ENCODE assay signal across 29 cellular contexts in genomic region chr1:207291723-207292122, GRCh38.
"Had no signal": no experiment of that assay in that cellular context is flagged by ENCODE, and none has a peak within 500 bp of the region (broad histone marks: within the 10 kb centered on the region; RNA-seq: fewer than 3 reads in every experiment).

No MANE protein-coding gene starts in this region.

- H3K4me1 Mint-ChIP-seq: stimulated activated effector memory CD8-positive, alpha-beta T cell treated with anti-CD3 and anti-CD28 coated beads, Interleukin-12 subunit alpha, Interleukin-12 subunit beta, amount 100 ng/mL, for 72 hours; stimulated activated memory B cell treated with anti-CD40 and anti-IgM and Interleukin-4, amounts not matched to agents 10 μg/mL and 1 μg/mL and 100 μg/mL, for 72 hours had no signal

- ATAC-seq: stimulated activated effector memory CD8-positive, alpha-beta T cell treated with anti-CD3 and anti-CD28 coated beads, Interleukin-12 subunit alpha, Interleukin-12 subunit beta, amount 100 ng/mL, for 72 hours; stimulated activated memory B cell treated with anti-CD40 and anti-IgM and Interleukin-4, amounts not matched to agents 10 μg/mL and 1 μg/mL and 100 μg/mL, for 72 hours; stimulated activated naive B cell treated with anti-CD40 and anti-IgM and Interleukin-4, amounts not matched to agents 10 μg/mL and 1 μg/mL and 100 μg/mL, for 72 hours; stimulated activated naive CD8-positive, alpha-beta T cell treated with anti-CD3 and anti-CD28 coated beads, Interleukin-15, amount 100 ng/mL, for 72 hours; stimulated activated naive CD8-positive, alpha-beta T cell treated with anti-CD3 and anti-CD28 coated beads, Interleukin-15, Interleukin-2, amounts not matched to agents 100 U/mL and 50 U/mL, for 24 hours; upper lobe of right lung had no signal

- H3K9me3 ChIP-seq: suprapubic skin, testis, thoracic aorta, thyroid gland, tibial artery, transverse colon, upper lobe of left lung, upper lobe of right lung, uterus, vagina had no signal

- H3K36me3 ChIP-seq: stomach, suprapubic skin, thoracic aorta, thyroid gland, tibial artery, tibial nerve, transverse colon, upper lobe of left lung, upper lobe of right lung, uterus, vagina had no signal

- H3K4me3 ChIP-seq: stomach, suprapubic skin, testis, thoracic aorta, thyroid gland, tibial artery, tibial nerve, transverse colon, upper lobe of left lung, upper lobe of right lung, uterus, vagina had no signal

- DNase-seq: stimulated activated CD4-positive, alpha-beta T cell treated with anti-CD3 and anti-CD28 coated beads, Interleukin-2, amount 100 ng/mL, for 48 hours; stimulated activated CD4-positive, alpha-beta T cell treated with anti-CD3 and anti-CD28 coated beads, Interleukin-4, amount 100 ng/mL, for 1 hour; stimulated activated CD4-positive, alpha-beta T cell treated with anti-CD3 and anti-CD28 coated beads, Interleukin-4, amount 100 ng/mL, for 24 hours; stimulated activated CD4-positive, alpha-beta T cell treated with anti-CD3 and anti-CD28 coated beads, Interleukin-4, amount 100 ng/mL, for 4 hours; stimulated activated CD8-positive, alpha-beta memory T cell treated with anti-CD3 and anti-CD28 coated beads, Interleukin-4, amount 100 ng/mL, for 48 hours; stimulated activated naive B cell treated with anti-CD40 and anti-IgM and Interleukin-4, amounts not matched to agents 10 μg/mL and 1 μg/mL and 100 μg/mL, for 72 hours; stimulated activated naive CD4-positive, alpha-beta T cell; stimulated activated naive CD4-positive, alpha-beta T cell treated with Interleukin-2 at 50 U/mL for 16 hours; stimulated activated naive CD8-positive, alpha-beta T cell treated with anti-CD3 and anti-CD28 coated beads, Interleukin-15, amount 100 ng/mL, for 72 hours; stimulated activated naive CD8-positive, alpha-beta T cell treated with anti-CD3 and anti-CD28 coated beads, Interleukin-15, Interleukin-2, amounts not matched to agents 100 U/mL and 50 U/mL, for 24 hours; stomach; substantia nigra; testis; thyroid gland; tibial artery; transverse colon; trophoblast cell; upper lobe of left lung; upper lobe of right lung; uterus had no signal

- FAIRE-seq: urothelium cell line had no signal

- H3K36me3 Mint-ChIP-seq: stimulated activated effector memory CD8-positive, alpha-beta T cell treated with anti-CD3 and anti-CD28 coated beads, Interleukin-12 subunit alpha, Interleukin-12 subunit beta, amount 100 ng/mL, for 72 hours; type B pancreatic cell had no signal

- H3K4me1 ChIP-seq: stomach, testis, upper lobe of left lung, upper lobe of right lung, uterus had no signal

- H3K27ac ChIP-seq: stomach, suprapubic skin, testis, thoracic aorta, thyroid gland, tibial artery, tibial nerve, transverse colon, upper lobe of left lung, upper lobe of right lung, uterus, vagina had no signal

- H3K4me3 Mint-ChIP-seq: stimulated activated effector memory CD8-positive, alpha-beta T cell treated with anti-CD3 and anti-CD28 coated beads, Interleukin-12 subunit alpha, Interleukin-12 subunit beta, amount 100 ng/mL, for 72 hours; stimulated activated memory B cell treated with anti-CD40 and anti-IgM and Interleukin-4, amounts not matched to agents 10 μg/mL and 1 μg/mL and 100 μg/mL, for 72 hours; stimulated activated naive B cell treated with anti-CD40 and anti-IgM and Interleukin-4, amounts not matched to agents 10 μg/mL and 1 μg/mL and 100 μg/mL, for 72 hours; stimulated activated naive CD8-positive, alpha-beta T cell treated with anti-CD3 and anti-CD28 coated beads, Interleukin-15, amount 100 ng/mL, for 72 hours; stimulated activated naive CD8-positive, alpha-beta T cell treated with anti-CD3 and anti-CD28 coated beads, Interleukin-15, Interleukin-2, amounts not matched to agents 100 ng/mL and 50 ng/mL, for 24 hours; type B pancreatic cell had no signal

- H3K27me3 ChIP-seq: stomach, suprapubic skin, testis, thyroid gland, tibial artery, tibial nerve, transverse colon, upper lobe of left lung, upper lobe of right lung, uterus, vagina had no signal

- H3K27ac Mint-ChIP-seq: stimulated activated effector memory CD8-positive, alpha-beta T cell treated with anti-CD3 and anti-CD28 coated beads, Interleukin-12 subunit alpha, Interleukin-12 subunit beta, amount 100 ng/mL, for 72 hours; stimulated activated memory B cell treated with anti-CD40 and anti-IgM and Interleukin-4, amounts not matched to agents 10 μg/mL and 1 μg/mL and 100 μg/mL, for 72 hours; stimulated activated naive B cell treated with anti-CD40 and anti-IgM and Interleukin-4, amounts not matched to agents 10 μg/mL and 1 μg/mL and 100 μg/mL, for 72 hours; stimulated activated naive CD8-positive, alpha-beta T cell treated with anti-CD3 and anti-CD28 coated beads, Interleukin-15, amount 100 ng/mL, for 72 hours; stimulated activated naive CD8-positive, alpha-beta T cell treated with anti-CD3 and anti-CD28 coated beads, Interleukin-15, Interleukin-2, amounts not matched to agents 100 ng/mL and 50 ng/mL, for 24 hours; type B pancreatic cell had no signal

- H3K9me3 Mint-ChIP-seq: stimulated activated effector memory CD8-positive, alpha-beta T cell treated with anti-CD3 and anti-CD28 coated beads, Interleukin-12 subunit alpha, Interleukin-12 subunit beta, amount 100 ng/mL, for 72 hours had no signal

- H3K27me3 Mint-ChIP-seq: stimulated activated memory B cell treated with anti-CD40 and anti-IgM and Interleukin-4, amounts not matched to agents 10 μg/mL and 1 μg/mL and 100 μg/mL, for 72 hours; stimulated activated naive B cell treated with anti-CD40 and anti-IgM and Interleukin-4, amounts not matched to agents 10 μg/mL and 1 μg/mL and 100 μg/mL, for 72 hours; stimulated activated naive CD8-positive, alpha-beta T cell treated with anti-CD3 and anti-CD28 coated beads, Interleukin-15, amount 100 ng/mL, for 72 hours; type B pancreatic cell had no signal
